ENCODE assay signal across 1 cellular context in the genomic region with DNA sequence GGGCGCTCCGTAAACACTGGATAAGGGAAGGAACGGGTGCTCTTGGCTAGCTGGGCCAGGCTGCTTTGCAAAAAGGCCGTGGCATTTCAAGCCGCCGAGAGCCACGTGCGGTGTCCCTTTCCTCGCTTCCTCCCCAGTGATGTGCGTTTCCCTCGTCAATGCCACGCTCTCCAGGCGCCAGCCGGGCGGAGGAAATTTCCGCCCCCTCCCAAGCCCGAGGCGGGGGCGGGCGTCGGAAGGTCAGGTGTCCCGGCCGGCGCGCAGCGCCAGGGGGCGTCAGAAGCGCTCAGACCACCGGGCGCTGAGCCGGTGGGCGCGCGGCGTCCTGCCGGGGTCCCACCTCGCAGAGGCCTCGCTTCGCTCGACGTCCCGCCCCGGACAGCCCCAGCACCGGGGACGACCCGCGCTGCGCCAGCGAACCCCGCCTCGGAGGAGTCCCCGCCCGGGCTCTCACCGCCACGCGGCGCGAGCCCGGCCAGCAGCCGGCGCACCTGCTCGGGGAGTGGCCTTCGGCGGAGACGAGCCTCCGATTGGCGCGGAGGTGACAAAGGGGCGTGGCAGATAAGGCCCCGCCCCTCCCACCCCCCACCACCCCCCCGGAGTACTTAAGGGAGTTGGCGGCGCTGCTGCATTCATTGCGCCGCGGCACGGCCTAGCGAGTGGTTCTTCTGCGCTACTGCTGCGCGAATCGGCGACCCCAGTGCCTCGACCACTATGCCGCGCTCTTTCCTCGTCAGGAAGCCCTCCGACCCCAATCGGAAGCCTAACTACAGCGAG.
TF ChIP-seq lines count a peak whose summit lies in the region.

Gene SNAI1 (plus strand): TSS at position 635 of the 777 bp plus-strand sequence. CDS start 80 bp downstream, at position 715.

TF ChIP-seq in GM12878, 131 proteins besides CTCF, POLR2A, EP300 and RAD21 (continued from another document):
- TF ChIP-seq, protein P1, sequence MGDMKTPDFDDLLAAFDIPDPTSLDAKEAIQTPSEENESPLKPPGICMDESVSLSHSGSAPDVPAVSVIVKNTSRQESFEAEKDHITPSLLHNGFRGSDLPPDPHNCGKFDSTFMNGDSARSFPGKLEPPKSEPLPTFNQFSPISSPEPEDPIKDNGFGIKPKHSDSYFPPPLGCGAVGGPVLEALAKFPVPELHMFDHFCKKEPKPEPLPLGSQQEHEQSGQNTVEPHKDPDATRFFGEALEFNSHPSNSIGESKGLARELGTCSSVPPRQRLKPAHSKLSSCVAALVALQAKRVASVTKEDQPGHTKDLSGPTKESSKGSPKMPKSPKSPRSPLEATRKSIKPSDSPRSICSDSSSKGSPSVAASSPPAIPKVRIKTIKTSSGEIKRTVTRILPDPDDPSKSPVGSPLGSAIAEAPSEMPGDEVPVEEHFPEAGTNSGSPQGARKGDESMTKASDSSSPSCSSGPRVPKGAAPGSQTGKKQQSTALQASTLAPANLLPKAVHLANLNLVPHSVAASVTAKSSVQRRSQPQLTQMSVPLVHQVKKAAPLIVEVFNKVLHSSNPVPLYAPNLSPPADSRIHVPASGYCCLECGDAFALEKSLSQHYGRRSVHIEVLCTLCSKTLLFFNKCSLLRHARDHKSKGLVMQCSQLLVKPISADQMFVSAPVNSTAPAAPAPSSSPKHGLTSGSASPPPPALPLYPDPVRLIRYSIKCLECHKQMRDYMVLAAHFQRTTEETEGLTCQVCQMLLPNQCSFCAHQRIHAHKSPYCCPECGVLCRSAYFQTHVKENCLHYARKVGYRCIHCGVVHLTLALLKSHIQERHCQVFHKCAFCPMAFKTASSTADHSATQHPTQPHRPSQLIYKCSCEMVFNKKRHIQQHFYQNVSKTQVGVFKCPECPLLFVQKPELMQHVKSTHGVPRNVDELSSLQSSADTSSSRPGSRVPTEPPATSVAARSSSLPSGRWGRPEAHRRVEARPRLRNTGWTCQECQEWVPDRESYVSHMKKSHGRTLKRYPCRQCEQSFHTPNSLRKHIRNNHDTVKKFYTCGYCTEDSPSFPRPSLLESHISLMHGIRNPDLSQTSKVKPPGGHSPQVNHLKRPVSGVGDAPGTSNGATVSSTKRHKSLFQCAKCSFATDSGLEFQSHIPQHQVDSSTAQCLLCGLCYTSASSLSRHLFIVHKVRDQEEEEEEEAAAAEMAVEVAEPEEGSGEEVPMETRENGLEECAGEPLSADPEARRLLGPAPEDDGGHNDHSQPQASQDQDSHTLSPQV (IDR thresholded peaks at IDR 0.05): 0 out of 2 replicates have a peak, but pooled peaks have one; percentile 49
- TF ChIP-seq EGR1 (IDR thresholded peaks at IDR 0.05; ENCODE audit: borderline replicate concordance in 1 of 2, low read depth in 2 of 2, low read length in 2 of 2) (peak in 1 of 2 experiments; percentile 97; a peak in 2 of 3 replicates), BHLHE40 (IDR thresholded peaks at IDR 0.05; ENCODE audit: borderline replicate concordance in 1 of 2, low read depth in 2 of 2, low read length in 1 of 2) (peak; percentile 56 to 80; a peak in 3 of 4 replicates), ZNF207 (IDR thresholded peaks at IDR 0.05; ENCODE audit: borderline replicate concordance) (0 out of 2 replicates have a peak, but pooled peaks have one; percentile 62), ZNF274 (IDR thresholded peaks at IDR 0.05; ENCODE audit: insufficient read depth, insufficient read length) (no peak), DPF2 (IDR thresholded peaks at IDR 0.05) (peak; percentile 79), SMC3 (IDR thresholded peaks at IDR 0.05; ENCODE audit: borderline replicate concordance, low read length) (peak; percentile 38; the same call in 1 of the 2 replicates), TCF12 (IDR thresholded peaks at IDR 0.05; ENCODE audit: low read depth, low read length) (peak; percentile 80), RELB (IDR thresholded peaks at IDR 0.05; ENCODE audit: low read depth) (no peak), TCF3 (IDR thresholded peaks at IDR 0.05; ENCODE audit: borderline replicate concordance, insufficient read depth, low read depth, low read length) (0 out of 2 replicates have a peak, but pooled peaks have one; percentile 76), MXI1 (IDR thresholded peaks at IDR 0.05; ENCODE audit: low read depth, low read length) (0 out of 2 replicates have a peak, but pooled peaks have one; percentile 55), NR2C1 (IDR thresholded peaks at IDR 0.05) (0 out of 2 replicates have a peak, but pooled peaks have one; percentile 21), LARP7 (IDR thresholded peaks at IDR 0.05) (peak; percentile 88), IKZF1 (conservative IDR thresholded peaks at IDR 0.05) (peak; percentile 87), CHD2 (IDR thresholded peaks at IDR 0.05; ENCODE audit: borderline replicate concordance, low read depth, low read length) (no peak), NKRF (conservative IDR thresholded peaks at IDR 0.05) (peak; percentile 81), ZNF622 (IDR thresholded peaks at IDR 0.05) (no peak), E4F1 (IDR thresholded peaks at IDR 0.05; ENCODE audit: borderline replicate concordance, partially characterized antibody) (no peak), SMARCA5 (IDR thresholded peaks at IDR 0.05) (peak; percentile 46; the same call in 1 of the 2 replicates), NFXL1 (IDR thresholded peaks at IDR 0.05; ENCODE audit: borderline replicate concordance) (peak; percentile 70; the same call in 1 of the 2 replicates), EED (IDR thresholded peaks at IDR 0.05; ENCODE audit: low read depth) (no peak), GATAD2B (conservative IDR thresholded peaks at IDR 0.05; ENCODE audit: low read depth) (peak; percentile 88), TAF1 (IDR thresholded peaks at IDR 0.05; ENCODE audit: borderline replicate concordance, low read depth, low read length) (peak; percentile 67; the same call in 1 of the 2 replicates), SMAD1 (IDR thresholded peaks at IDR 0.05; ENCODE audit: low read depth, partially characterized antibody) (no peak), CEBPB (IDR thresholded peaks at IDR 0.05; ENCODE audit: borderline replicate concordance in 1 of 2, low read depth in 2 of 2, low read length in 2 of 2) (no peak), KLF5 (IDR thresholded peaks at IDR 0.05; ENCODE audit: partially characterized antibody) (no peak), NR2F1 (conservative IDR thresholded peaks at IDR 0.05) (peak; percentile 85)
- TF ChIP-seq, protein P2, sequence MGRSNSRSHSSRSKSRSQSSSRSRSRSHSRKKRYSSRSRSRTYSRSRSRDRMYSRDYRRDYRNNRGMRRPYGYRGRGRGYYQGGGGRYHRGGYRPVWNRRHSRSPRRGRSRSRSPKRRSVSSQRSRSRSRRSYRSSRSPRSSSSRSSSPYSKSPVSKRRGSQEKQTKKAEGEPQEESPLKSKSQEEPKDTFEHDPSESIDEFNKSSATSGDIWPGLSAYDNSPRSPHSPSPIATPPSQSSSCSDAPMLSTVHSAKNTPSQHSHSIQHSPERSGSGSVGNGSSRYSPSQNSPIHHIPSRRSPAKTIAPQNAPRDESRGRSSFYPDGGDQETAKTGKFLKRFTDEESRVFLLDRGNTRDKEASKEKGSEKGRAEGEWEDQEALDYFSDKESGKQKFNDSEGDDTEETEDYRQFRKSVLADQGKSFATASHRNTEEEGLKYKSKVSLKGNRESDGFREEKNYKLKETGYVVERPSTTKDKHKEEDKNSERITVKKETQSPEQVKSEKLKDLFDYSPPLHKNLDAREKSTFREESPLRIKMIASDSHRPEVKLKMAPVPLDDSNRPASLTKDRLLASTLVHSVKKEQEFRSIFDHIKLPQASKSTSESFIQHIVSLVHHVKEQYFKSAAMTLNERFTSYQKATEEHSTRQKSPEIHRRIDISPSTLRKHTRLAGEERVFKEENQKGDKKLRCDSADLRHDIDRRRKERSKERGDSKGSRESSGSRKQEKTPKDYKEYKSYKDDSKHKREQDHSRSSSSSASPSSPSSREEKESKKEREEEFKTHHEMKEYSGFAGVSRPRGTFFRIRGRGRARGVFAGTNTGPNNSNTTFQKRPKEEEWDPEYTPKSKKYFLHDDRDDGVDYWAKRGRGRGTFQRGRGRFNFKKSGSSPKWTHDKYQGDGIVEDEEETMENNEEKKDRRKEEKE (IDR thresholded peaks at IDR 0.05): peak; percentile 65; the same call in 1 of the 2 replicates
- TF ChIP-seq, protein P3, sequence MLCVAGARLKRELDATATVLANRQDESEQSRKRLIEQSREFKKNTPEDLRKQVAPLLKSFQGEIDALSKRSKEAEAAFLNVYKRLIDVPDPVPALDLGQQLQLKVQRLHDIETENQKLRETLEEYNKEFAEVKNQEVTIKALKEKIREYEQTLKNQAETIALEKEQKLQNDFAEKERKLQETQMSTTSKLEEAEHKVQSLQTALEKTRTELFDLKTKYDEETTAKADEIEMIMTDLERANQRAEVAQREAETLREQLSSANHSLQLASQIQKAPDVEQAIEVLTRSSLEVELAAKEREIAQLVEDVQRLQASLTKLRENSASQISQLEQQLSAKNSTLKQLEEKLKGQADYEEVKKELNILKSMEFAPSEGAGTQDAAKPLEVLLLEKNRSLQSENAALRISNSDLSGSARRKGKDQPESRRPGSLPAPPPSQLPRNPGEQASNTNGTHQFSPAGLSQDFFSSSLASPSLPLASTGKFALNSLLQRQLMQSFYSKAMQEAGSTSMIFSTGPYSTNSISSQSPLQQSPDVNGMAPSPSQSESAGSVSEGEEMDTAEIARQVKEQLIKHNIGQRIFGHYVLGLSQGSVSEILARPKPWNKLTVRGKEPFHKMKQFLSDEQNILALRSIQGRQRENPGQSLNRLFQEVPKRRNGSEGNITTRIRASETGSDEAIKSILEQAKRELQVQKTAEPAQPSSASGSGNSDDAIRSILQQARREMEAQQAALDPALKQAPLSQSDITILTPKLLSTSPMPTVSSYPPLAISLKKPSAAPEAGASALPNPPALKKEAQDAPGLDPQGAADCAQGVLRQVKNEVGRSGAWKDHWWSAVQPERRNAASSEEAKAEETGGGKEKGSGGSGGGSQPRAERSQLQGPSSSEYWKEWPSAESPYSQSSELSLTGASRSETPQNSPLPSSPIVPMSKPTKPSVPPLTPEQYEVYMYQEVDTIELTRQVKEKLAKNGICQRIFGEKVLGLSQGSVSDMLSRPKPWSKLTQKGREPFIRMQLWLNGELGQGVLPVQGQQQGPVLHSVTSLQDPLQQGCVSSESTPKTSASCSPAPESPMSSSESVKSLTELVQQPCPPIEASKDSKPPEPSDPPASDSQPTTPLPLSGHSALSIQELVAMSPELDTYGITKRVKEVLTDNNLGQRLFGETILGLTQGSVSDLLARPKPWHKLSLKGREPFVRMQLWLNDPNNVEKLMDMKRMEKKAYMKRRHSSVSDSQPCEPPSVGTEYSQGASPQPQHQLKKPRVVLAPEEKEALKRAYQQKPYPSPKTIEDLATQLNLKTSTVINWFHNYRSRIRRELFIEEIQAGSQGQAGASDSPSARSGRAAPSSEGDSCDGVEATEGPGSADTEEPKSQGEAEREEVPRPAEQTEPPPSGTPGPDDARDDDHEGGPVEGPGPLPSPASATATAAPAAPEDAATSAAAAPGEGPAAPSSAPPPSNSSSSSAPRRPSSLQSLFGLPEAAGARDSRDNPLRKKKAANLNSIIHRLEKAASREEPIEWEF (IDR thresholded peaks at IDR 0.05; ENCODE audit: insufficient replicate concordance, low read depth, low read length): no peak
- TF ChIP-seq, protein P4, sequence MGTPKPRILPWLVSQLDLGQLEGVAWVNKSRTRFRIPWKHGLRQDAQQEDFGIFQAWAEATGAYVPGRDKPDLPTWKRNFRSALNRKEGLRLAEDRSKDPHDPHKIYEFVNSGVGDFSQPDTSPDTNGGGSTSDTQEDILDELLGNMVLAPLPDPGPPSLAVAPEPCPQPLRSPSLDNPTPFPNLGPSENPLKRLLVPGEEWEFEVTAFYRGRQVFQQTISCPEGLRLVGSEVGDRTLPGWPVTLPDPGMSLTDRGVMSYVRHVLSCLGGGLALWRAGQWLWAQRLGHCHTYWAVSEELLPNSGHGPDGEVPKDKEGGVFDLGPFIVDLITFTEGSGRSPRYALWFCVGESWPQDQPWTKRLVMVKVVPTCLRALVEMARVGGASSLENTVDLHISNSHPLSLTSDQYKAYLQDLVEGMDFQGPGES (IDR thresholded peaks at IDR 0.05): no peak
